In genomic region chr15:94503293-94503692, GRCh38 we compare ENCODE assay signal across 19 cellular contexts.
DNase-seq lines count a peak whose midpoint lies in the region; ATAC-seq and TF ChIP-seq lines count a peak whose summit lies in the region.
"Had no signal": no experiment of that assay in that cellular context is flagged by ENCODE, and none has a peak within 500 bp of the region (broad histone marks: within the 10 kb centered on the region; RNA-seq: fewer than 3 reads in every experiment).

No MANE protein-coding gene starts in this region.

- H3K4me2 ChIP-seq in IMR-90 (ENCODE audit: low read depth, low read length) = no peak overlapping the region
- H3K4me2 ChIP-seq in OCI-LY7 (ENCODE audit: low read length) = no peak overlapping the region
- H3K4me2 ChIP-seq: BLaER1, GM23338 had no signal

- no peak overlapping the region for H3K14ac ChIP-seq in IMR-90 (replicated peaks; ENCODE audit: low read depth, low read length)

- H3K4me3 ChIP-seq in IMR-90 (ENCODE audit: insufficient read depth, low read depth, low read length) (no peak overlapping the region), fibroblast of pulmonary artery (replicated peaks; ENCODE audit: low read depth, low read length) (no peak overlapping the region), heart left ventricle (no peak overlapping the region), OCI-LY7 (ENCODE audit: low read depth, low read length, poor library complexity, severe bottlenecking) (no peak overlapping the region)
- H3K4me3 ChIP-seq: BLaER1, GM23338 had no signal

- H2AFZ ChIP-seq in IMR-90 (replicated peaks; ENCODE audit: low read length, poor library complexity) = no peak overlapping the region
- no peak overlapping the region for H2AFZ ChIP-seq in OCI-LY7 (ENCODE audit: low read length)
- H2AFZ ChIP-seq: GM23338 had no signal

- H3K27me3 ChIP-seq in IMR-90 (ENCODE audit: control insufficient read depth, insufficient read depth, low read length) = no peaks in the 10 kb centered on the region
- no peaks in the 10 kb centered on the region for H3K27me3 ChIP-seq in heart left ventricle
- H3K27me3 ChIP-seq: BLaER1 had no signal

- no peaks in the 10 kb centered on the region for H3K9me2 ChIP-seq in OCI-LY7 (ENCODE audit: insufficient read depth, low read length)

- H3K18ac ChIP-seq in IMR-90 (ENCODE audit: low read depth, low read length) = no peak overlapping the region

- H3K9me3 ChIP-seq in IMR-90 (ENCODE audit: control insufficient read depth, insufficient read depth, low read length) (peaks cover 10% of the 10 kb centered on the region), heart left ventricle (peaks cover 0 to 22% (median 6%) of the 10 kb centered on the region in 12 donors), OCI-LY7 (ENCODE audit: low read length) (no peaks in the 10 kb centered on the region)

- in situ Hi-C loops in IMR-90 (cut with MboI; ENCODE audit: low sequenced_read_pairs) = no loop called here

- CTCF ChIA-PET in IMR-90 (lab: Yijun Ruan, JAX) = interaction anchor here (0.6 kb wide), 1 partner anchor 23 kb away, joined by 3 read pairs; no protein-coding TSS in a partner anchor
- CTCF ChIA-PET in OCI-LY7 (lab: Charles Lee; ENCODE audit: unreplicated experiment) = no interaction called here

- DNase-seq in NCI-H526 (lab: John Stamatoyannopoulos, UW) (peak; percentile 3 to 33), NCI-H526 treated with DMSO at 0.1 percent for 48 hours (lab: John Stamatoyannopoulos, UW) (no peak), DMS53 (lab: John Stamatoyannopoulos, UW) (peak; percentile 44), IMR-90 (no peak), fibroblast of pulmonary artery (ENCODE audit: low read depth) (peak; percentile 0), heart left ventricle (no peak), OCI-LY7 (ENCODE audit: low spot score) (no peak), NCI-H82 (lab: John Stamatoyannopoulos, UW) (no peak)
- DNase-seq: Calu3; CD4-positive, alpha-beta memory T cell; DMS 273 treated with DMSO at 0.1 percent for 48 hours; DMS79; GDM1; H9; KG1 had no signal

- no peak overlapping the region for H3K23ac ChIP-seq in IMR-90 (ENCODE audit: low read depth, low read length)

- TF ChIP-seq POLR2A in IMR-90 (IDR thresholded peaks at IDR 0.05; ENCODE audit: low read depth, low read length) (no peak), heart left ventricle (IDR thresholded peaks at IDR 0.05) (no peak)

- no peak overlapping the region for H2BK5ac ChIP-seq in IMR-90 (ENCODE audit: low read depth, low read length, poor library complexity, severe bottlenecking)

- POLR2A ChIA-PET in IMR-90 (lab: Charles Lee; ENCODE audit: unreplicated experiment) (no interaction called here), OCI-LY7 (lab: Charles Lee) (no interaction called here)

- H4K8ac ChIP-seq in IMR-90 (ENCODE audit: low read depth in 2 of 2, low read length in 2 of 2) = no peak overlapping the region

- no peak overlapping the region for H3K9ac ChIP-seq in IMR-90 (ENCODE audit: low read depth, low read length)
- H3K9ac ChIP-seq: BLaER1 had no signal

- intact Hi-C loops in IMR-90 (cut with micrococcal nuclease) = no loop called here
- intact Hi-C loops in heart left ventricle (cut with DNase I) = no loop called here
- intact Hi-C loops in OCI-LY7 (cut with micrococcal nuclease; ENCODE audit: unreplicated experiment) = no loop called here

- dilution Hi-C loops in IMR-90 (cut with HindIII; ENCODE audit: low sequenced_read_pairs, unreplicated experiment) = no loop called here

- H2AK9ac ChIP-seq in IMR-90 (replicated peaks; ENCODE audit: low read depth, low read length, poor library complexity) = no peak overlapping the region

- H4K20me1 ChIP-seq in IMR-90 (ENCODE audit: insufficient read depth, low read length) (no peaks in the 10 kb centered on the region), OCI-LY7 (ENCODE audit: insufficient read depth, low read length) (no peaks in the 10 kb centered on the region)
- H4K20me1 ChIP-seq: BLaER1 had no signal

- H2BK15ac ChIP-seq in IMR-90 (ENCODE audit: low read depth, low read length) = no peak overlapping the region

- no peak overlapping the region for H2BK20ac ChIP-seq in IMR-90 (ENCODE audit: low read depth, low read length)

- H3K56ac ChIP-seq in IMR-90 (ENCODE audit: extremely low read depth, insufficient read depth, low read length) = no peak overlapping the region

- H3K4ac ChIP-seq in IMR-90 (ENCODE audit: low read depth, low read length) = no peak overlapping the region

- no peak overlapping the region for H2BK120ac ChIP-seq in IMR-90 (ENCODE audit: low read depth, low read length)

- no peak for TF ChIP-seq CTCF in IMR-90 (conservative IDR thresholded peaks at IDR 0.05; ENCODE audit: low read depth, low read length)
- no peak for TF ChIP-seq CTCF in fibroblast of pulmonary artery (IDR thresholded peaks at IDR 0.05; ENCODE audit: low read length, missing control alignments)
- no peak for TF ChIP-seq CTCF in heart left ventricle (IDR thresholded peaks at IDR 0.05)
- no peak for TF ChIP-seq CTCF in OCI-LY7 (conservative IDR thresholded peaks at IDR 0.05; ENCODE audit: low read length)

- H3K9me1 ChIP-seq in IMR-90 (ENCODE audit: insufficient read depth, low read length) = no peaks in the 10 kb centered on the region

- no peak overlapping the region for H4K5ac ChIP-seq in IMR-90 (ENCODE audit: low read depth, low read length)

- no peak overlapping the region for H4K91ac ChIP-seq in IMR-90 (ENCODE audit: insufficient read depth, low read depth, low read length)

- ATAC-seq in IMR-90 (ENCODE audit: low read depth) (no peak), heart left ventricle (no peak)
- ATAC-seq: GM23338 had no signal

- H3K79me1 ChIP-seq in IMR-90 (ENCODE audit: low read depth in 1 of 2, low read length in 2 of 2) = no peaks in the 10 kb centered on the region

- H3K36me3 ChIP-seq in IMR-90 (ENCODE audit: control insufficient read depth, insufficient read depth, low read length) (no peaks in the 10 kb centered on the region), heart left ventricle (no peaks in the 10 kb centered on the region), OCI-LY7 (ENCODE audit: insufficient read depth, low read length) (no peaks in the 10 kb centered on the region)
- H3K36me3 ChIP-seq: BLaER1 had no signal

- no peaks in the 10 kb centered on the region for H3K4me1 ChIP-seq in IMR-90 (ENCODE audit: control insufficient read depth, insufficient read depth, low read length)
- no peaks in the 10 kb centered on the region for H3K4me1 ChIP-seq in heart left ventricle
- no peaks in the 10 kb centered on the region for H3K4me1 ChIP-seq in OCI-LY7 (ENCODE audit: insufficient read depth, low read length, poor library complexity, severe bottlenecking)
- H3K4me1 ChIP-seq: BLaER1 had no signal

- WGBS in IMR-90 (ENCODE audit: extremely low coverage in 2 of 2, insufficient read length in 1 of 2), 2 experiments = no CpG with 5 or more reads among the region's 2 CpGs
- WGBS in heart left ventricle, 4 donors = 43 to 49% (median 45%) methylated on average over 2 of the region's 2 CpGs

- H3K27ac ChIP-seq in IMR-90 (ENCODE audit: insufficient read depth, low read length) (no peak overlapping the region), heart left ventricle (no peak overlapping the region), OCI-LY7 (ENCODE audit: low read depth, low read length, poor library complexity, severe bottlenecking) (no peak overlapping the region)
- H3K27ac ChIP-seq: 22Rv1, BLaER1, HL-60 had no signal

- H2AK5ac ChIP-seq in IMR-90 (ENCODE audit: low read depth, low read length) = no peak overlapping the region

- no peaks in the 10 kb centered on the region for H3K79me2 ChIP-seq in OCI-LY7 (ENCODE audit: insufficient read depth, low read depth, low read length)

- BruUV-seq in IMR-90 (replicated peaks; lab: Mats Ljungman, UMichigan) (no TSS peak), OCI-LY7 (replicated peaks; lab: Mats Ljungman, UMichigan) (no TSS peak)

- no peak for TF ChIP-seq RAD21 in IMR-90 (IDR thresholded peaks at IDR 0.05; ENCODE audit: low read length)

TF ChIP-seq in IMR-90, 13 proteins besides CTCF, POLR2A, EP300 and RAD21:
- TF ChIP-seq USF2 (IDR thresholded peaks at IDR 0.05; ENCODE audit: low read depth, low read length) = no peak
- peak; percentile 91 for TF ChIP-seq NFE2L2 (IDR thresholded peaks at IDR 0.05; ENCODE audit: low read depth, low read length)
- TF ChIP-seq MAFK (IDR thresholded peaks at IDR 0.05; ENCODE audit: low read depth, low read length) = peak; percentile 49; the same call in 1 of the 2 replicates

Comparison
In these comparisons a context has a peak if more than half of its experiments do, and no peak if none do; other contexts are left out.
1. DNase-seq: peak in NCI-H526 (2 of 2), DMS53 (single experiment) and fibroblast of pulmonary artery (single experiment); none in NCI-H526 treated with DMSO at 0.1 percent for 48 hours (single experiment), IMR-90 (single experiment), heart left ventricle (0 of 5), OCI-LY7 (single experiment) and NCI-H82 (single experiment).